In genomic region chr6:159044899-159045727, GRCh38 we compare ENCODE assay signal across 2 cellular contexts.
TF ChIP-seq lines count a peak whose summit lies in the region.

A gene with protein sequence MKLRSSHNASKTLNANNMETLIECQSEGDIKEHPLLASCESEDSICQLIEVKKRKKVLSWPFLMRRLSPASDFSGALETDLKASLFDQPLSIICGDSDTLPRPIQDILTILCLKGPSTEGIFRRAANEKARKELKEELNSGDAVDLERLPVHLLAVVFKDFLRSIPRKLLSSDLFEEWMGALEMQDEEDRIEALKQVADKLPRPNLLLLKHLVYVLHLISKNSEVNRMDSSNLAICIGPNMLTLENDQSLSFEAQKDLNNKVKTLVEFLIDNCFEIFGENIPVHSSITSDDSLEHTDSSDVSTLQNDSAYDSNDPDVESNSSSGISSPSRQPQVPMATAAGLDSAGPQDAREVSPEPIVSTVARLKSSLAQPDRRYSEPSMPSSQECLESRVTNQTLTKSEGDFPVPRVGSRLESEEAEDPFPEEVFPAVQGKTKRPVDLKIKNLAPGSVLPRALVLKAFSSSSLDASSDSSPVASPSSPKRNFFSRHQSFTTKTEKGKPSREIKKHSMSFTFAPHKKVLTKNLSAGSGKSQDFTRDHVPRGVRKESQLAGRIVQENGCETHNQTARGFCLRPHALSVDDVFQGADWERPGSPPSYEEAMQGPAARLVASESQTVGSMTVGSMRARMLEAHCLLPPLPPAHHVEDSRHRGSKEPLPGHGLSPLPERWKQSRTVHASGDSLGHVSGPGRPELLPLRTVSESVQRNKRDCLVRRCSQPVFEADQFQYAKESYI (minus strand): TSS chr6:159044991. CDS start chr6:159044146, 845 bp downstream.

TF ChIP-seq in A549, 52 proteins besides CTCF, POLR2A, EP300 and RAD21:
- TF ChIP-seq JUNB (IDR thresholded peaks at IDR 0.05) (no peak), BHLHE40 (IDR thresholded peaks at IDR 0.05; ENCODE audit: low read depth, low read length) (no peak), CEBPB (IDR thresholded peaks at IDR 0.05) (no peak), ZNF302 (CRISPR knock-in tag; IDR thresholded peaks at IDR 0.05) (no peak), FOSB (CRISPR knock-in tag; IDR thresholded peaks at IDR 0.05) (no peak), SMC3 (IDR thresholded peaks at IDR 0.05) (no peak), KDM1A (IDR thresholded peaks at IDR 0.05; ENCODE audit: low read depth) (no peak), MYC (IDR thresholded peaks at IDR 0.05; ENCODE audit: borderline replicate concordance, low read length) (no peak), TP53 (CRISPR knock-in tag; IDR thresholded peaks at IDR 0.05) (no peak)

TF ChIP-seq in GM12878, 131 proteins besides CTCF, POLR2A, EP300 and RAD21 (continues in another document):
- TF ChIP-seq SMAD1 (IDR thresholded peaks at IDR 0.05; ENCODE audit: low read depth, partially characterized antibody) (peak; percentile 63), EZH2 (IDR thresholded peaks at IDR 0.05; ENCODE audit: borderline replicate concordance, control insufficient read depth, low read depth, low read length) (no peak), SMAD5 (IDR thresholded peaks at IDR 0.05; ENCODE audit: low read depth) (peak; percentile 85), TCF7 (IDR thresholded peaks at IDR 0.05; ENCODE audit: borderline replicate concordance) (no peak), CBFB (IDR thresholded peaks at IDR 0.05; ENCODE audit: low read depth) (peak; percentile 66; the same call in 1 of the 2 replicates), NR2C2 (IDR thresholded peaks at IDR 0.05; ENCODE audit: borderline replicate concordance, control insufficient read depth, insufficient read length, low read depth) (no peak), BACH1 (IDR thresholded peaks at IDR 0.05; ENCODE audit: borderline replicate concordance) (no peak), TARDBP (IDR thresholded peaks at IDR 0.05; ENCODE audit: borderline replicate concordance) (no peak), ATF7 (IDR thresholded peaks at IDR 0.05; ENCODE audit: low read depth) (peak; percentile 45; the same call in 1 of the 2 replicates), SKIL (IDR thresholded peaks at IDR 0.05; ENCODE audit: low read depth, poor library complexity, severe bottlenecking) (no peak), CUX1 (IDR thresholded peaks at IDR 0.05; ENCODE audit: insufficient replicate concordance, low read depth, low read length) (peak; percentile 57), MTA3 (IDR thresholded peaks at IDR 0.05; ENCODE audit: borderline replicate concordance, low read length) (no peak), DPF2 (IDR thresholded peaks at IDR 0.05) (peak; percentile 47; the same call in 1 of the 2 replicates), ZBTB40 (IDR thresholded peaks at IDR 0.05; ENCODE audit: borderline replicate concordance) (peak; percentile 72; the same call in 1 of the 2 replicates), ETV6 (conservative IDR thresholded peaks at IDR 0.05 in 1 of 2, IDR thresholded peaks at IDR 0.05 in 1 of 2; ENCODE audit: borderline replicate concordance in 1 of 2, low read depth in 1 of 2) (peak in 1 of 2 experiments; percentile 63; a peak in 1 of 4 replicates), EED (IDR thresholded peaks at IDR 0.05; ENCODE audit: low read depth) (peak; percentile 71; the same call in 1 of the 2 replicates), ELK1 (IDR thresholded peaks at IDR 0.05; ENCODE audit: low read depth, low read length) (peak; percentile 55; the same call in 1 of the 2 replicates), MAX (IDR thresholded peaks at IDR 0.05; ENCODE audit: low read depth, low read length) (peak; percentile 61; the same call in 1 of the 2 replicates), ASH2L (IDR thresholded peaks at IDR 0.05; ENCODE audit: borderline replicate concordance, low read depth) (no peak), POU2F2 (IDR thresholded peaks at IDR 0.05; ENCODE audit: borderline replicate concordance, low read depth, low read length) (peak; percentile 75; the same call in 2 of the 3 replicates), TCF12 (IDR thresholded peaks at IDR 0.05; ENCODE audit: low read depth, low read length) (0 out of 2 replicates have a peak, but pooled peaks have one; percentile 21), CREM (IDR thresholded peaks at IDR 0.05; ENCODE audit: low read depth) (peak; percentile 47; the same call in 1 of the 2 replicates), POLR2AphosphoS2 (IDR thresholded peaks at IDR 0.05; ENCODE audit: low read depth, low read length) (0 out of 2 replicates have a peak, but pooled peaks have one; percentile 36), SREBF2 (IDR thresholded peaks at IDR 0.05; ENCODE audit: low read length) (no peak), TAF1 (IDR thresholded peaks at IDR 0.05; ENCODE audit: borderline replicate concordance, low read depth, low read length) (peak; percentile 65; the same call in 1 of the 2 replicates), NFIC (IDR thresholded peaks at IDR 0.05; ENCODE audit: low read depth, low read length) (0 out of 2 replicates have a peak, but pooled peaks have one; percentile 12), ATF2 (IDR thresholded peaks at IDR 0.05; ENCODE audit: low read length) (no peak), POLR2AphosphoS5 (IDR thresholded peaks at IDR 0.05; ENCODE audit: low read length) (peak; percentile 80), SPI1 (IDR thresholded peaks at IDR 0.05; ENCODE audit: borderline replicate concordance, insufficient read depth, low read depth, low read length) (peak; percentile 81), RAD51 (IDR thresholded peaks at IDR 0.05) (peak; percentile 40; the same call in 1 of the 2 replicates), CHD4 (IDR thresholded peaks at IDR 0.05) (no peak), SRF (IDR thresholded peaks at IDR 0.05; ENCODE audit: low read depth in 2 of 2, low read length in 2 of 2) (peak; percentile 74 to 97), CREB1 (IDR thresholded peaks at IDR 0.05; ENCODE audit: low read depth) (peak; percentile 78), BHLHE40 (IDR thresholded peaks at IDR 0.05; ENCODE audit: borderline replicate concordance in 1 of 2, low read depth in 2 of 2, low read length in 1 of 2) (peak; percentile 76 to 81)
- TF ChIP-seq, protein P1, sequence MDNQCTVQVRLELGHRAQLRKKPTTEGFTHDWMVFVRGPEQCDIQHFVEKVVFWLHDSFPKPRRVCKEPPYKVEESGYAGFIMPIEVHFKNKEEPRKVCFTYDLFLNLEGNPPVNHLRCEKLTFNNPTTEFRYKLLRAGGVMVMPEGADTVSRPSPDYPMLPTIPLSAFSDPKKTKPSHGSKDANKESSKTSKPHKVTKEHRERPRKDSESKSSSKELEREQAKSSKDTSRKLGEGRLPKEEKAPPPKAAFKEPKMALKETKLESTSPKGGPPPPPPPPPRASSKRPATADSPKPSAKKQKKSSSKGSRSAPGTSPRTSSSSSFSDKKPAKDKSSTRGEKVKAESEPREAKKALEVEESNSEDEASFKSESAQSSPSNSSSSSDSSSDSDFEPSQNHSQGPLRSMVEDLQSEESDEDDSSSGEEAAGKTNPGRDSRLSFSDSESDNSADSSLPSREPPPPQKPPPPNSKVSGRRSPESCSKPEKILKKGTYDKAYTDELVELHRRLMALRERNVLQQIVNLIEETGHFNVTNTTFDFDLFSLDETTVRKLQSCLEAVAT (IDR thresholded peaks at IDR 0.05), result no peak
